8 cellular contexts compared by ENCODE assay signal in genomic region chr7:1579481-1580421, GRCh38. TPM values are rescaled to one million over a fixed set of nuclear protein-coding genes. Genes with fewer than 3 reads are reported as not detected.
A peak's percentile ranks its signal among the peaks of the same experiment; 100 is the strongest.
DNase-seq lines count a peak whose midpoint lies in the region; ATAC-seq, FAIRE-seq and TF ChIP-seq lines count a peak whose summit lies in the region.

No MANE protein-coding gene starts in this region.

- H3K4me3 ChIP-seq in GM12864 (ENCODE audit: low read depth, low read length) (no peak overlapping the region), HUES6 (ENCODE audit: low read depth, low read length) (no peak overlapping the region), neuronal stem cell (ENCODE audit: low read length in 2 of 2) (no peak overlapping the region), suprapubic skin (no peak overlapping the region)

- H3K14ac ChIP-seq in neuronal stem cell (ENCODE audit: low read length), result no peak overlapping the region

- H3K4me2 ChIP-seq in neuronal stem cell (ENCODE audit: insufficient read depth, low read length, poor library complexity, severe bottlenecking), result no peak overlapping the region

- H2BK12ac ChIP-seq in neuronal stem cell (ENCODE audit: low read length), result no peak overlapping the region

- WGBS in neuronal stem cell (ENCODE audit: extremely low coverage in 2 of 2, insufficient read length in 2 of 2, insufficient replicate concordance in 1 of 2), 2 donors, result no CpG with 5 or more reads among the region's 14 CpGs
- 30% methylated on average over 13 of the region's 14 CpGs for WGBS in suprapubic skin

- DNase-seq in GM12864 (ENCODE audit: low read depth) (no peak), RCC 7860 (ENCODE audit: low spot score) (peak; percentile 37), activated T-helper 1 cell treated with Interleukin-2 at 50 U/mL for 16 hours (ENCODE audit: low read depth) (peak; percentile 51), fibroblast of peridontal ligament (ENCODE audit: extremely low read depth) (peak; percentile 59), neuronal stem cell (ENCODE audit: low spot score) (peak; percentile 70), suprapubic skin (ENCODE audit: low spot score in 2 of 2) (peak in 1 of 2 donors; percentile 76)

- H2AK5ac ChIP-seq in neuronal stem cell (ENCODE audit: low read depth, low read length), result no peak overlapping the region

- TF ChIP-seq CTCF in GM12864 (IDR thresholded peaks at IDR 0.05; ENCODE audit: low read depth, low read length, missing control alignments) (peak; percentile 93), suprapubic skin (IDR thresholded peaks at IDR 0.05) (peak; percentile 60 to 82)

- H3K27me3 ChIP-seq in HUES6 (ENCODE audit: control insufficient read depth, insufficient read depth, low read length) (no peaks in the 10 kb centered on the region; the same call in 1 of the 2 replicates), neuronal stem cell (ENCODE audit: control insufficient read depth in 3 of 3, insufficient read depth in 3 of 3, low read depth in 1 of 3, low read length in 3 of 3) (no peaks in the 10 kb centered on the region), suprapubic skin (no peaks in the 10 kb centered on the region)

- peaks cover 25% of the 10 kb centered on the region for H3K4me1 ChIP-seq in HUES6 (ENCODE audit: control insufficient read depth, insufficient read depth, low read length)
- peaks cover 0 to 2% of the 10 kb centered on the region in 2 donors for H3K4me1 ChIP-seq in neuronal stem cell (ENCODE audit: control insufficient read depth in 2 of 2, insufficient read depth in 1 of 2, low read depth in 1 of 2, low read length in 2 of 2)
- peaks cover 9% of the 10 kb centered on the region for H3K4me1 ChIP-seq in suprapubic skin

- H3K36me3 ChIP-seq in HUES6 (ENCODE audit: control insufficient read depth, insufficient read depth, low read length) (no peaks in the 10 kb centered on the region), neuronal stem cell (replicated peaks in 1 of 2; ENCODE audit: control insufficient read depth in 2 of 2, insufficient read depth in 2 of 2, low read length in 2 of 2) (no peaks in the 10 kb centered on the region), suprapubic skin (no peaks in the 10 kb centered on the region)

- no peak overlapping the region for H2BK120ac ChIP-seq in neuronal stem cell (ENCODE audit: low read depth, low read length)

- no peak overlapping the region for H4K91ac ChIP-seq in neuronal stem cell (ENCODE audit: low read depth, low read length, poor library complexity)

- H3K23ac ChIP-seq in neuronal stem cell (ENCODE audit: low read depth, low read length, poor library complexity), result no peak overlapping the region

- H2BK15ac ChIP-seq in neuronal stem cell (ENCODE audit: low read length), result no peak overlapping the region

- H3K9ac ChIP-seq in HUES6 (ENCODE audit: low read length) (peak overlapping the region; percentile 1), neuronal stem cell (ENCODE audit: low read depth, low read length, poor library complexity) (no peak overlapping the region)

- ATAC-seq in GM21576 (IDR thresholded peaks at IDR 0.05; ENCODE audit: unreplicated experiment), result no peak

- no peak overlapping the region for H3K4ac ChIP-seq in neuronal stem cell (ENCODE audit: low read length)

- TF ChIP-seq EP300 in suprapubic skin (IDR thresholded peaks at IDR 0.05), result no peak

- no peak overlapping the region for H2BK5ac ChIP-seq in neuronal stem cell (ENCODE audit: low read length)

- no peak overlapping the region for H3K27ac ChIP-seq in HUES6 (ENCODE audit: low read depth, low read length)
- no peak overlapping the region for H3K27ac ChIP-seq in neuronal stem cell (replicated peaks; ENCODE audit: low read length)
- no peak overlapping the region for H3K27ac ChIP-seq in suprapubic skin

- peaks cover 2% of the 10 kb centered on the region; the same call in 1 of the 2 replicates for H3K9me3 ChIP-seq in HUES6 (ENCODE audit: control insufficient read depth, insufficient read depth, low read depth, low read length)
- H3K9me3 ChIP-seq in neuronal stem cell (replicated peaks in 1 of 2; ENCODE audit: control insufficient read depth in 2 of 2, insufficient read depth in 1 of 2, low read depth in 1 of 2, low read length in 2 of 2), result no peaks in the 10 kb centered on the region
- H3K9me3 ChIP-seq in suprapubic skin, result no peaks in the 10 kb centered on the region

- no peaks in the 10 kb centered on the region for H3K79me1 ChIP-seq in neuronal stem cell (ENCODE audit: low read depth, low read length)

- H2AFZ ChIP-seq in neuronal stem cell (ENCODE audit: low read length), result peak overlapping the region; percentile 47

- H4K8ac ChIP-seq in neuronal stem cell (ENCODE audit: low read depth, low read length), result no peak overlapping the region

- no peak overlapping the region for H3K18ac ChIP-seq in neuronal stem cell (ENCODE audit: low read length)

- no peak for FAIRE-seq in RCC 7860 (lab: Jason Lieb, UNC)

- TF ChIP-seq POLR2A in suprapubic skin (IDR thresholded peaks at IDR 0.05), result no peak

RNA-seq across cellular contexts. Expression of gene PSMG3, which starts 9.9 kb away (rescaled TPM):
- polyA plus RNA-seq in neuronal stem cell (2013, experiment 1 of 2), result 16.9 TPM
- polyA plus RNA-seq in neuronal stem cell (2013, experiment 2 of 2), result 15.7 TPM
- 10 to 100 TPM; 35.7 to 79.0 (median 62.0) TPM for total RNA-seq in suprapubic skin

RNA-seq across cellular contexts. Expression of gene TMEM184A, which starts 23.7 kb away (rescaled TPM):
- 0.32 TPM for polyA plus RNA-seq in neuronal stem cell (2013, experiment 1 of 2)
- polyA plus RNA-seq in neuronal stem cell (2013, experiment 2 of 2), result 0.28 TPM
- total RNA-seq in suprapubic skin, result 100 to 1,000 TPM in 3 of 4 donors, 10 to 100 TPM in 1; 55.0 to 234 (median 112) TPM

RNA-seq across cellular contexts. Expression of gene MAFK, which starts 49.2 kb away (rescaled TPM):
- polyA plus RNA-seq in neuronal stem cell (2013, experiment 1 of 2), result 4.4 TPM
- 4.1 TPM for polyA plus RNA-seq in neuronal stem cell (2013, experiment 2 of 2)
- total RNA-seq in suprapubic skin, result 10 to 100 TPM; 29.3 to 65.0 (median 36.2) TPM
